Comparison of ENCODE assay signal across 8 cellular contexts in the genomic region with DNA sequence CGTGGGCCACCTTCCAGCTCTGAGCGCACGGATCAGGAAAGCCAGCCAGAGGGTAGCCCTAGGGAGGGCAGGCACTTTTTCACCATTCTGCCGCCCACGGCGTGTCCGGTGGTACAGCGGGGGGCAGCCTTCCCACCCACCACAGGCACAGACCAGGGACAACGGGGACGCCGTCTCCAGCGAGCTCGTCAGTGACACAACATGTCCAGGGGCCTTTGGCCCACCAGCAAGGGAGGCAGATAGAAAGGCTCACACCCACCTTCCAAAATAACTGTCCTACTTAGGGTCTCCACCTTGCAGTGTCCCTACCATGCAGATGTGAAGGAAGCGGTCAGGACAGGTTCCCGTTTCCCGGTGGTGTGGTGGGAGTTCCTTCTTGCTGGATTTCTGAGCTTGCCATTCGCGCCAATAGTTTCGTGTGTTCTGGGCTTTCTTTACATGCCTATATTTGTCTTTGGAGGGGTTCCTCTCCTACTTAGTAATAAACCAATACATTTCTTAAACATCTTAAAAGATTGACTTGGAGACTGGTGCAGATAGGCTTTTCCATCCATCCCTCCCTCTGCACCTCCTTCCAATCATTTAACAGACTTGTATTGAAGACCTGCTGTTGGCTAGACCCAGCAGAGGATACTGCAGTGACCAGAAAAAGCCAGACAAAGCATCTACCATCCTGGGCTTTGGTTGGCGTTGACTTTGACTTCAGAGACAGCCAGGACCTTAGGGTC. TPM values are rescaled to one million over a fixed set of nuclear protein-coding genes. Genes with fewer than 3 reads are reported as not detected.
DNase-seq lines count a peak whose midpoint lies in the region; ATAC-seq and TF ChIP-seq lines count a peak whose summit lies in the region.

No MANE protein-coding gene starts in this region.

- peaks cover 45% of the 10 kb centered on the region for H3K4me1 Mint-ChIP-seq in activated CD8-positive, alpha-beta T cell treated with anti-CD3 and anti-CD28 coated beads for 36 hours (ENCODE audit: low read depth)

- POLR2A ChIA-PET in activated CD8-positive, alpha-beta T cell treated with anti-CD3 and anti-CD28 coated beads for 36 hours (lab: Charles Lee), result interaction anchor here (0.8 to 2.6 kb wide), 3 partner anchors 11 to 139 kb away, joined by 3 to 19 read pairs (median 3); partner anchors contain the start of gene PER2

- CTCF ChIA-PET in activated CD8-positive, alpha-beta T cell treated with anti-CD3 and anti-CD28 coated beads for 36 hours (lab: Charles Lee), result interaction anchor here (0.6 to 2.3 kb wide), 5 partner anchors 9 to 165 kb away, joined by 3 to 7 read pairs (median 3); no protein-coding TSS in a partner anchor

- peak overlapping the region; percentile 88 for H3K4me3 Mint-ChIP-seq in activated CD8-positive, alpha-beta T cell treated with anti-CD3 and anti-CD28 coated beads for 36 hours

- intact Hi-C loops in activated CD8-positive, alpha-beta T cell treated with anti-CD3 and anti-CD28 coated beads for 36 hours (cut with micrococcal nuclease), result loop anchor here (10.0 kb wide), 1 partner anchor 53 kb away; no protein-coding TSS in a partner anchor
- intact Hi-C loops in left ventricle myocardium superior (cut with micrococcal nuclease), result no loop called here
- intact Hi-C loops in spleen (cut with DNase I; ENCODE audit: low total_unique reads), result no loop called here

- TF ChIP-seq CTCF in activated CD8-positive, alpha-beta T cell treated with anti-CD3 and anti-CD28 coated beads for 36 hours (IDR thresholded peaks at IDR 0.05), result no peak
- no peak for TF ChIP-seq CTCF in spleen (IDR thresholded peaks at IDR 0.05 in 8 of 11, conservative IDR thresholded peaks at IDR 0.05 in 3 of 11)
- no peak for TF ChIP-seq CTCF in GM13977 (IDR thresholded peaks at IDR 0.05; ENCODE audit: extremely low read depth, insufficient read depth, missing control alignments)

- peak overlapping the region; percentile 92 for H3K27ac Mint-ChIP-seq in activated CD8-positive, alpha-beta T cell treated with anti-CD3 and anti-CD28 coated beads for 36 hours

- WGBS in spleen, 5 donors, result 9 to 17% (median 14%) methylated on average over 7 to 20 of the region's 20 CpGs

- no peaks in the 10 kb centered on the region for H3K27me3 Mint-ChIP-seq in activated CD8-positive, alpha-beta T cell treated with anti-CD3 and anti-CD28 coated beads for 36 hours

- H3K9me3 ChIP-seq in spleen, result peaks cover 0 to 9% (median 0%) of the 10 kb centered on the region in 8 donors

- in situ Hi-C loops in GM13977 (cut with MboI; ENCODE audit: low pct_unique_long_range_greater_than_20kb, low sequenced_read_pairs, unreplicated experiment), result no loop called here

- H3K9me3 Mint-ChIP-seq in activated CD8-positive, alpha-beta T cell treated with anti-CD3 and anti-CD28 coated beads for 36 hours, result peaks cover 5% of the 10 kb centered on the region

- no peaks in the 10 kb centered on the region for H3K27me3 ChIP-seq in spleen (replicated peaks in 1 of 7)

- H3K36me3 Mint-ChIP-seq in activated CD8-positive, alpha-beta T cell treated with anti-CD3 and anti-CD28 coated beads for 36 hours (ENCODE audit: low read depth), result peaks cover 33% of the 10 kb centered on the region

- ATAC-seq in HG02943 (IDR thresholded peaks at IDR 0.05; ENCODE audit: low read depth, unreplicated experiment) (peak; percentile 16), left ventricle myocardium superior (peak; percentile 6)
- ATAC-seq in activated CD8-positive, alpha-beta T cell treated with anti-CD3 and anti-CD28 coated beads for 36 hours, result peak; percentile 2

- peaks cover 14 to 61% (median 38%) of the 10 kb centered on the region in 6 donors for H3K4me1 ChIP-seq in spleen

- H3K36me3 ChIP-seq in spleen, result peaks cover 0 to 15% (median 4%) of the 10 kb centered on the region in 6 donors

- peak; percentile 36 for DNase-seq in ELR (ENCODE audit: low read depth)
- no peak for DNase-seq in activated CD8-positive, alpha-beta T cell treated with anti-CD3 and anti-CD28 coated beads for 36 hours
- no peak for DNase-seq in left ventricle myocardium superior
- peak; percentile 88 for DNase-seq in spleen
- no peak for DNase-seq in stimulated activated CD4-positive, alpha-beta T cell treated with anti-CD3 and anti-CD28 coated beads, Interleukin-4, amount 100 ng/mL, for 1 hour
- no peak for DNase-seq in stimulated activated naive CD4-positive, alpha-beta T cell treated with Interleukin-2 at 50 U/mL for 16 hours (lab: John Stamatoyannopoulos, UW)
- DNase-seq in GM13977 (ENCODE audit: low spot score), result no peak

- no peak for TF ChIP-seq POLR2A in spleen (IDR thresholded peaks at IDR 0.05)

- H3K4me3 ChIP-seq in spleen, result peak overlapping the region; percentile 83 to 100 (median 92)

- peak overlapping the region; percentile 86 to 96 (median 93) for H3K27ac ChIP-seq in spleen

RNA-seq across cellular contexts. Expression of gene ASB1, which starts 0.9 kb away (rescaled TPM):
- total RNA-seq in activated CD8-positive, alpha-beta T cell treated with anti-CD3 and anti-CD28 coated beads for 36 hours, result 10 to 100 TPM; 39.8 to 48.1 TPM
- total RNA-seq in left ventricle myocardium superior (60.2 TPM), spleen (10 to 100 TPM; 20.6 to 33.1 (median 24.7) TPM)
- polyA plus RNA-seq in spleen, result 10 to 100 TPM; 17.5 to 32.6 (median 28.3) TPM

Comparison
In these comparisons a context has a peak if more than half of its experiments do, and no peak if none do; other contexts are left out.
1. DNase-seq: peak in ELR (single experiment) and spleen (single experiment); none in activated CD8-positive, alpha-beta T cell treated with anti-CD3 and anti-CD28 coated beads for 36 hours (single experiment), left ventricle myocardium superior (single experiment), stimulated activated CD4-positive, alpha-beta T cell treated with anti-CD3 and anti-CD28 coated beads, Interleukin-4, amount 100 ng/mL, for 1 hour (single experiment), stimulated activated naive CD4-positive, alpha-beta T cell treated with Interleukin-2 at 50 U/mL for 16 hours (single experiment) and GM13977 (single experiment).
2. Peak in every context shown above with its lines, with median percentiles within 50 percentile points of each other: ATAC-seq.